26 cellular contexts compared by ENCODE assay signal in the genomic region with DNA sequence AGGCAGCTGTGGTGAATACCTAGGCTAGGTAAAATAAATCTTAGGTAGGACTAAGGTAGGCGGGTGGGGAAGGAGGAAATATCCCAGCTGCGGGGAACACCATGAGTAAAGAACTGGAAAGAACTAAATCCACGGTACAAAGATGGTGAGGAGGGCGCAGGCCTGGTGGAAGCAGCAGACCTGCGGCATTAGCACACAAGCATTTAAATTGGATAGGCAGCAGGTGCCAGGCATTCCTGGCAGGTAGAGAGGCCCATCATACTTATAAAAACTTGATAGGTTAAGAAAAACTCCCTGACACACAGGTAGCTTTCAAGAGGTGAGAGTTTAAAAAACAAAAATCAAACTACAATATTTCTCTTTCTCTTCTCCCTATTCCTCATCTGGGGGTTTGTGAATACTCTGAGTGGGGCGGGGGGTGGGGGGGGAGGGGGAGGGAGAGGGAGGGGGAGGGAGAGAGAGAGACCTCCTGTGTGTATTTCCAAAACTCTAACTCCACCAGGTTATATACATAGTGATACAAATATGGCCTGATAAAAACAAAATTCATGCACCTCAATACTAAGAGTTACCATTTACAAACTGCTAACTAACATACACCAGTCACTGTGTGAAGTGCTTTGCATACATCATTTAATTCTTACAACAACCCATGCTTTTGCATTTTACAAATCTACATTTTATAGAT. TPM values are rescaled to one million over a fixed set of nuclear protein-coding genes. Genes with fewer than 3 reads are reported as not detected.
DNase-seq lines count a peak whose midpoint lies in the region; ATAC-seq and TF ChIP-seq lines count a peak whose summit lies in the region.
"Had no signal": no experiment of that assay in that cellular context is flagged by ENCODE, and none has a peak within 500 bp of the region (broad histone marks: within the 10 kb centered on the region; RNA-seq: fewer than 3 reads in every experiment).

No MANE protein-coding gene starts in this region.

- H3K4me2 ChIP-seq in GM23338: no peak overlapping the region
- H3K4me2 ChIP-seq: smooth muscle cell had no signal

- H3K4me3 ChIP-seq in GM23338: no peak overlapping the region
- H3K4me3 ChIP-seq: adrenal gland, BLaER1, left ventricle myocardium inferior, smooth muscle cell, stomach had no signal

- H3F3A ChIP-seq in GM23338 (replicated peaks; ENCODE audit: low read depth): no peaks in the 10 kb centered on the region

- TF ChIP-seq CTCF in GM23338 (conservative IDR thresholded peaks at IDR 0.05; ENCODE audit: low read depth in 2 of 2): no peak

- H3K9me2 ChIP-seq in GM23338 (ENCODE audit: insufficient read depth): no peaks in the 10 kb centered on the region

- no peaks in the 10 kb centered on the region for H3K9me3 Mint-ChIP-seq in activated naive CD4-positive, alpha-beta T cell treated with anti-CD3 and anti-CD28 coated beads for 36 hours
- no peaks in the 10 kb centered on the region for H3K9me3 Mint-ChIP-seq in GM23338
- H3K9me3 Mint-ChIP-seq in activated naive CD8-positive, alpha-beta T cell treated with anti-CD3 and anti-CD28 coated beads for 36 hours: no peaks in the 10 kb centered on the region
- H3K9me3 Mint-ChIP-seq in stimulated activated effector memory CD8-positive, alpha-beta T cell treated with anti-CD3 and anti-CD28 coated beads, Interleukin-12 subunit alpha, Interleukin-12 subunit beta, amount 100 ng/mL, for 72 hours: no peaks in the 10 kb centered on the region
- H3K9me3 Mint-ChIP-seq: dendritic cell treated with granulocyte-macrophage colony-stimulating factor and Interleukin-4, amounts not matched to agents 40 ng/mL and 50 ng/mL, for 4 days; neural crest cell had no signal

- CTCF ChIA-PET in activated naive CD4-positive, alpha-beta T cell treated with anti-CD3 and anti-CD28 coated beads for 36 hours (lab: Charles Lee): interaction anchor here (0.6 to 4.4 kb wide), 3 partner anchors 14 to 65 kb away, joined by 3 to 27 read pairs (median 7); no protein-coding TSS in a partner anchor

- H3K36me3 Mint-ChIP-seq in activated naive CD4-positive, alpha-beta T cell treated with anti-CD3 and anti-CD28 coated beads for 36 hours (ENCODE audit: low read depth): peaks cover 3% of the 10 kb centered on the region
- H3K36me3 Mint-ChIP-seq in GM23338 (ENCODE audit: low read depth): no peaks in the 10 kb centered on the region
- H3K36me3 Mint-ChIP-seq in activated naive CD8-positive, alpha-beta T cell treated with anti-CD3 and anti-CD28 coated beads for 36 hours: peaks cover 23% of the 10 kb centered on the region
- H3K36me3 Mint-ChIP-seq in stimulated activated effector memory CD8-positive, alpha-beta T cell treated with anti-CD3 and anti-CD28 coated beads, Interleukin-12 subunit alpha, Interleukin-12 subunit beta, amount 100 ng/mL, for 72 hours: peaks cover 7% of the 10 kb centered on the region

- H3K4me1 ChIP-seq in GM23338 (ENCODE audit: insufficient read depth): peaks cover 11% of the 10 kb centered on the region

- no peak; the same call in 2 of the 3 replicates for ATAC-seq in GM23338
- no peak for ATAC-seq in stimulated activated effector memory CD8-positive, alpha-beta T cell treated with anti-CD3 and anti-CD28 coated beads, Interleukin-12 subunit alpha, Interleukin-12 subunit beta, amount 100 ng/mL, for 72 hours
- ATAC-seq: activated CD4-positive, alpha-beta T cell treated with anti-CD3 and anti-CD28 coated beads for 36 hours had no signal

- H3K36me3 ChIP-seq in GM23338 (ENCODE audit: insufficient read depth): no peaks in the 10 kb centered on the region
- H3K36me3 ChIP-seq: adrenal gland, left ventricle myocardium inferior had no signal

- H3K27me3 Mint-ChIP-seq in activated naive CD4-positive, alpha-beta T cell treated with anti-CD3 and anti-CD28 coated beads for 36 hours (ENCODE audit: low read depth): no peaks in the 10 kb centered on the region
- H3K27me3 Mint-ChIP-seq in GM23338 (ENCODE audit: insufficient read depth, low read depth, poor library complexity): no peaks in the 10 kb centered on the region
- H3K27me3 Mint-ChIP-seq in activated naive CD8-positive, alpha-beta T cell treated with anti-CD3 and anti-CD28 coated beads for 36 hours: no peaks in the 10 kb centered on the region
- H3K27me3 Mint-ChIP-seq: activated CD4-positive, alpha-beta T cell treated with anti-CD3 and anti-CD28 coated beads for 36 hours; dendritic cell treated with granulocyte-macrophage colony-stimulating factor and Interleukin-4, amounts not matched to agents 40 ng/mL and 50 ng/mL, for 4 days had no signal

- H3K79me2 ChIP-seq in GM23338 (replicated peaks; ENCODE audit: insufficient read depth): peaks cover 73% of the 10 kb centered on the region

- H3K4me1 Mint-ChIP-seq in activated naive CD4-positive, alpha-beta T cell treated with anti-CD3 and anti-CD28 coated beads for 36 hours (ENCODE audit: low read depth): peaks cover 38% of the 10 kb centered on the region
- H3K4me1 Mint-ChIP-seq in GM23338: peaks cover 13% of the 10 kb centered on the region
- peaks cover 33% of the 10 kb centered on the region for H3K4me1 Mint-ChIP-seq in activated naive CD8-positive, alpha-beta T cell treated with anti-CD3 and anti-CD28 coated beads for 36 hours
- peaks cover 32% of the 10 kb centered on the region for H3K4me1 Mint-ChIP-seq in stimulated activated effector memory CD8-positive, alpha-beta T cell treated with anti-CD3 and anti-CD28 coated beads, Interleukin-12 subunit alpha, Interleukin-12 subunit beta, amount 100 ng/mL, for 72 hours
- H3K4me1 Mint-ChIP-seq: neural crest cell had no signal

- peaks cover 3% of the 10 kb centered on the region; the same call in 1 of the 2 replicates for H4K20me1 ChIP-seq in GM23338 (replicated peaks; ENCODE audit: insufficient read depth)

- peak overlapping the region; percentile 33 for H3K27ac Mint-ChIP-seq in activated naive CD4-positive, alpha-beta T cell treated with anti-CD3 and anti-CD28 coated beads for 36 hours
- H3K27ac Mint-ChIP-seq in GM23338: peak overlapping the region; percentile 11; the same call in 1 of the 2 replicates
- H3K27ac Mint-ChIP-seq in activated naive CD8-positive, alpha-beta T cell treated with anti-CD3 and anti-CD28 coated beads for 36 hours: peak overlapping the region; percentile 52
- peak overlapping the region; percentile 79 for H3K27ac Mint-ChIP-seq in stimulated activated effector memory CD8-positive, alpha-beta T cell treated with anti-CD3 and anti-CD28 coated beads, Interleukin-12 subunit alpha, Interleukin-12 subunit beta, amount 100 ng/mL, for 72 hours
- H3K27ac Mint-ChIP-seq: dendritic cell treated with granulocyte-macrophage colony-stimulating factor and Interleukin-4, amounts not matched to agents 40 ng/mL and 50 ng/mL, for 4 days had no signal

- H3K4me3 Mint-ChIP-seq in activated naive CD4-positive, alpha-beta T cell treated with anti-CD3 and anti-CD28 coated beads for 36 hours: no peak overlapping the region
- no peak overlapping the region for H3K4me3 Mint-ChIP-seq in GM23338
- H3K4me3 Mint-ChIP-seq in activated naive CD8-positive, alpha-beta T cell treated with anti-CD3 and anti-CD28 coated beads for 36 hours: no peak overlapping the region
- H3K4me3 Mint-ChIP-seq in stimulated activated effector memory CD8-positive, alpha-beta T cell treated with anti-CD3 and anti-CD28 coated beads, Interleukin-12 subunit alpha, Interleukin-12 subunit beta, amount 100 ng/mL, for 72 hours: no peak overlapping the region
- H3K4me3 Mint-ChIP-seq: activated CD4-positive, alpha-beta T cell treated with anti-CD3 and anti-CD28 coated beads for 36 hours; dendritic cell treated with granulocyte-macrophage colony-stimulating factor and Interleukin-4, amounts not matched to agents 40 ng/mL and 50 ng/mL, for 4 days; neural crest cell had no signal

- no peak for DNase-seq in activated naive CD4-positive, alpha-beta T cell treated with anti-CD3 and anti-CD28 coated beads for 36 hours
- DNase-seq in activated naive CD4-positive, alpha-beta T cell treated with anti-CD3 and anti-CD28 coated beads, Interleukin-2, amount 50 U/mL, for 16 hours: no peak
- peak; percentile 20 for DNase-seq in GM23338 (ENCODE audit: low spot score)
- DNase-seq in activated naive CD8-positive, alpha-beta T cell treated with anti-CD3 and anti-CD28 coated beads for 36 hours: no peak
- DNase-seq in stimulated activated effector memory CD8-positive, alpha-beta T cell treated with anti-CD3 and anti-CD28 coated beads, Interleukin-12 subunit alpha, Interleukin-12 subunit beta, amount 100 ng/mL, for 72 hours (ENCODE audit: low spot score in 2 of 2): no peak
- DNase-seq in head of caudate nucleus: no peak
- DNase-seq in NAMALWA (ENCODE audit: low spot score): no peak
- DNase-seq: activated CD4-positive, alpha-beta T cell treated with anti-CD3 and anti-CD28 coated beads for 36 hours; activated effector memory CD4-positive, alpha-beta T cell treated with Interleukin-2 at 50 U/mL for 16 hours; adrenal gland; central memory CD4-positive, alpha-beta T cell; HCEC 1CT; Kasumi-1; left ventricle myocardium inferior; mesenchymal stem cell; MV-4-11; NCI-H146; NCI-H226; NCI-H69; SHP77; stimulated activated CD4-positive, alpha-beta T cell treated with anti-CD3 and anti-CD28 coated beads, Interleukin-1b, Interleukin-23, amount 100 ng/mL, for 48 hours; stomach had no signal

- no peak overlapping the region for H3K27ac ChIP-seq in GM23338 (ENCODE audit: low read depth)
- H3K27ac ChIP-seq: BLaER1, left ventricle myocardium inferior had no signal

- H3K27me3 ChIP-seq in GM23338 (ENCODE audit: insufficient read depth): no peaks in the 10 kb centered on the region
- H3K27me3 ChIP-seq: adrenal gland, BLaER1, stomach had no signal

- intact Hi-C loops in activated naive CD4-positive, alpha-beta T cell treated with anti-CD3 and anti-CD28 coated beads for 36 hours (cut with micrococcal nuclease): no loop called here
- intact Hi-C loops in head of caudate nucleus (cut with DNase I): no loop called here

- H2AFZ ChIP-seq in GM23338: no peak overlapping the region

TF ChIP-seq in GM23338, 12 proteins besides CTCF, POLR2A, EP300 and RAD21 (continues in another document):
- TF ChIP-seq EZH2phosphoT487 (IDR thresholded peaks at IDR 0.05; ENCODE audit: unreplicated experiment) (no peak), ZNF331 (CRISPR knock-in tag; IDR thresholded peaks at IDR 0.05; ENCODE audit: low read depth) (no peak), ZNF114 (CRISPR knock-in tag; IDR thresholded peaks at IDR 0.05) (no peak), POLR2AphosphoS5 (IDR thresholded peaks at IDR 0.05; ENCODE audit: low read depth) (no peak)

RNA-seq across cellular contexts. Expression of a gene that starts 13.5 kb away (rescaled TPM):
- 10 to 100 TPM; 77.4 to 79.5 TPM for total RNA-seq in activated naive CD4-positive, alpha-beta T cell treated with anti-CD3 and anti-CD28 coated beads for 36 hours
- total RNA-seq in GM23338 (2014; rRNA removed; shearing (Covaris generic)): 39.0 TPM in 2 replicates
- polyA plus RNA-seq in GM23338 (2016; fragmentation: Nextera tagmentation; extraction: Ambion mirVana): 44.7 and 52.4 TPM in 2 replicates
- 10 to 100 TPM; 78.3 to 85.4 TPM for total RNA-seq in activated naive CD8-positive, alpha-beta T cell treated with anti-CD3 and anti-CD28 coated beads for 36 hours

Comparison
In these comparisons a context has a peak if more than half of its experiments do, and no peak if none do; other contexts are left out.
1. H3K27ac Mint-ChIP-seq: peak in every context shown above with its lines; median percentile 79 in stimulated activated effector memory CD8-positive, alpha-beta T cell treated with anti-CD3 and anti-CD28 coated beads, Interleukin-12 subunit alpha, Interleukin-12 subunit beta, amount 100 ng/mL, for 72 hours; 52 in activated naive CD8-positive, alpha-beta T cell treated with anti-CD3 and anti-CD28 coated beads for 36 hours; 33 in activated naive CD4-positive, alpha-beta T cell treated with anti-CD3 and anti-CD28 coated beads for 36 hours; 11 in GM23338.